Comparison of ENCODE assay signal across 20 cellular contexts in the genomic region with DNA sequence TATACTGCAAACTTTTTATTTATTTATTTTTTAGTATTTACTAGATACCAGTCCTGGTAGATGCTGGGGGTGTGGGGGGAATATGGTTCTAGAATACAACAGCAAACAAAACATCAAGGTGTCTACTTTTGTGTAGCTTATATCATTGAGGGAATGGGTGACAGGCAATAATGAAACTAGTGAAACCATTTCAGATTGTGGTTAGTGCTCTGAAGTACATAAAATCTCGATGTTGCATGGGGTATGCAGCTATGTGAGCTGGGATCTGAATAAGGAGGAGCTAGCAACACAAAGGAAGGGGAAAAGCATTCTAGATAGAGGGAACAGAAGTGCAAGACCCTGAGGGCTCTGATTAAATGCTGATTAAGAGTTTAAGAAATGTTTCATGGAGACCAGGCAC.
A peak's percentile ranks its signal among the peaks of the same experiment; 100 is the strongest.
DNase-seq lines count a peak whose midpoint lies in the region; ATAC-seq and TF ChIP-seq lines count a peak whose summit lies in the region.
"Had no signal": no experiment of that assay in that cellular context is flagged by ENCODE, and none has a peak within 500 bp of the region (broad histone marks: within the 10 kb centered on the region; RNA-seq: fewer than 3 reads in every experiment).

No MANE protein-coding gene starts in this region.

- no peaks in the 10 kb centered on the region for H3K4me1 Mint-ChIP-seq in activated T-helper 1 cell treated with anti-CD3 and anti-CD28 coated beads, Interleukin-12 subunit alpha, Interleukin-12 subunit beta, Interleukin-2, Interleukin-4 antibody, amounts not matched to agents 30 ng/mL and 10 ng/mL and 1 ng/mL, durations not matched to agents 14 hours and 24 hours and 36 hours (ENCODE audit: low read depth)
- peaks cover 17% of the 10 kb centered on the region for H3K4me1 Mint-ChIP-seq in neural crest cell

- peaks cover 39% of the 10 kb centered on the region for H3K4me1 ChIP-seq in DND-41 (ENCODE audit: insufficient read depth, low read length)
- H3K4me1 ChIP-seq: BE2C had no signal

- no peak overlapping the region for H3K27ac Mint-ChIP-seq in activated T-helper 1 cell treated with anti-CD3 and anti-CD28 coated beads, Interleukin-12 subunit alpha, Interleukin-12 subunit beta, Interleukin-2, Interleukin-4 antibody, amounts not matched to agents 30 ng/mL and 10 ng/mL and 1 ng/mL, durations not matched to agents 14 hours and 24 hours and 36 hours
- no peak overlapping the region for H3K27ac Mint-ChIP-seq in neural crest cell (ENCODE audit: unreplicated experiment)

- no peaks in the 10 kb centered on the region for H4K20me1 ChIP-seq in DND-41 (ENCODE audit: insufficient read depth, low read length)

- H3K27me3 ChIP-seq in DND-41 (ENCODE audit: insufficient read depth, low read length, poor library complexity): no peaks in the 10 kb centered on the region
- H3K27me3 ChIP-seq: BE2C had no signal

- peak overlapping the region; percentile 24 for H3K4me3 Mint-ChIP-seq in activated T-helper 1 cell treated with anti-CD3 and anti-CD28 coated beads, Interleukin-12 subunit alpha, Interleukin-12 subunit beta, Interleukin-2, Interleukin-4 antibody, amounts not matched to agents 30 ng/mL and 10 ng/mL and 1 ng/mL, durations not matched to agents 14 hours and 24 hours and 36 hours
- peak overlapping the region; percentile 64 for H3K4me3 Mint-ChIP-seq in neural crest cell

- 0 out of 2 replicates have a peak overlapping the region, but pooled peaks have one; percentile 53 for H3K9ac ChIP-seq in DND-41 (ENCODE audit: low read depth, low read length)

- TF ChIP-seq CTCF in DND-41 (IDR thresholded peaks at IDR 0.05; ENCODE audit: borderline replicate concordance, extremely low read depth, low read length, poor library complexity, severe bottlenecking) (no peak), neural crest cell (conservative IDR thresholded peaks at IDR 0.05) (no peak)

- no peak overlapping the region for H2AFZ ChIP-seq in DND-41 (ENCODE audit: low read depth, low read length)

- intact Hi-C loops in activated T-helper 1 cell treated with anti-CD3 and anti-CD28 coated beads, Interleukin-12 subunit alpha, Interleukin-12 subunit beta, Interleukin-2, Interleukin-4 antibody, amounts not matched to agents 30 ng/mL and 10 ng/mL and 1 ng/mL, durations not matched to agents 14 hours and 24 hours and 36 hours (cut with micrococcal nuclease): loop anchor here (2.0 to 5.0 kb wide), 2 partner anchors 19 to 111 kb away; no protein-coding TSS in a partner anchor

- H3K79me2 ChIP-seq in DND-41 (ENCODE audit: insufficient read depth, low read length): no peaks in the 10 kb centered on the region

- H3K36me3 ChIP-seq in DND-41 (ENCODE audit: insufficient read depth, low read length): 0 out of 2 replicates have a peak, but pooled peaks cover 3% of the 10 kb centered on the region
- H3K36me3 ChIP-seq: BE2C had no signal

- no peaks in the 10 kb centered on the region for H3K36me3 Mint-ChIP-seq in activated T-helper 1 cell treated with anti-CD3 and anti-CD28 coated beads, Interleukin-12 subunit alpha, Interleukin-12 subunit beta, Interleukin-2, Interleukin-4 antibody, amounts not matched to agents 30 ng/mL and 10 ng/mL and 1 ng/mL, durations not matched to agents 14 hours and 24 hours and 36 hours (ENCODE audit: low read depth)
- peaks cover 4% of the 10 kb centered on the region for H3K36me3 Mint-ChIP-seq in neural crest cell (ENCODE audit: low read depth)

- no peak overlapping the region for H3K4me3 ChIP-seq in DND-41 (ENCODE audit: low read depth in 1 of 2, low read length in 2 of 2)

- peak overlapping the region; percentile 80 for H3K27ac ChIP-seq in DND-41 (ENCODE audit: low read length)

- no peak overlapping the region for H3K4me2 ChIP-seq in DND-41 (ENCODE audit: insufficient read depth, low read length)

- ATAC-seq in DND-41 (ENCODE audit: insufficient read depth, low read depth) (peak; percentile 54), GM18868 (IDR thresholded peaks at IDR 0.05; ENCODE audit: unreplicated experiment) (peak; percentile 51), GM19397 (IDR thresholded peaks at IDR 0.05; ENCODE audit: unreplicated experiment) (no peak)
- ATAC-seq: PC-3 had no signal

- no peak for DNase-seq in DND-41
- no peak for DNase-seq in activated T-helper 1 cell treated with anti-CD3 and anti-CD28 coated beads, Interleukin-12 subunit alpha, Interleukin-12 subunit beta, Interleukin-2, Interleukin-4 antibody, amounts not matched to agents 30 ng/mL and 10 ng/mL and 1 ng/mL, durations not matched to agents 14 hours and 24 hours and 36 hours (ENCODE audit: low spot score)
- no peak for DNase-seq in neural crest cell (ENCODE audit: low read depth, low spot score)
- no peak for DNase-seq in GM19240 (ENCODE audit: insufficient read length, low spot score)
- DNase-seq in NCI-H2171 (lab: John Stamatoyannopoulos, UW): no peak
- DNase-seq in central memory CD4-positive, alpha-beta T cell: no peak
- DNase-seq: BE2C; Calu3; DMS79 treated with DMSO at 0.1 percent for 48 hours; Karpas-422; NCI-H1105; NCI-H1436 treated with DMSO at 0.1 percent for 48 hours; NCI-H187 treated with DMSO at 0.1 percent for 48 hours; NCI-H446; NCI-H524 treated with DMSO at 0.1 percent for 48 hours; NCI-H774; NK-92 treated with Interleukin-12 subunit alpha and Interleukin-12 subunit beta, amount 100 ng/mL, for 24 hours; PC-3 had no signal

- H3K27me3 Mint-ChIP-seq in activated T-helper 1 cell treated with anti-CD3 and anti-CD28 coated beads, Interleukin-12 subunit alpha, Interleukin-12 subunit beta, Interleukin-2, Interleukin-4 antibody, amounts not matched to agents 30 ng/mL and 10 ng/mL and 1 ng/mL, durations not matched to agents 14 hours and 24 hours and 36 hours (ENCODE audit: insufficient read depth): peaks cover 25% of the 10 kb centered on the region
- H3K27me3 Mint-ChIP-seq in neural crest cell (ENCODE audit: low read depth): peaks cover 30% of the 10 kb centered on the region

- peaks cover 8% of the 10 kb centered on the region for H3K9me3 ChIP-seq in DND-41 (ENCODE audit: insufficient read depth, low read length, severe bottlenecking)
- H3K9me3 ChIP-seq: BE2C had no signal

- peaks cover 4% of the 10 kb centered on the region for H3K9me3 Mint-ChIP-seq in activated T-helper 1 cell treated with anti-CD3 and anti-CD28 coated beads, Interleukin-12 subunit alpha, Interleukin-12 subunit beta, Interleukin-2, Interleukin-4 antibody, amounts not matched to agents 30 ng/mL and 10 ng/mL and 1 ng/mL, durations not matched to agents 14 hours and 24 hours and 36 hours
- H3K9me3 Mint-ChIP-seq in neural crest cell: peaks cover 4% of the 10 kb centered on the region
